ENCODE assay signal across 9 cellular contexts in genomic region chr7:41643616-41644015, GRCh38. TPM values are rescaled to one million over a fixed set of nuclear protein-coding genes. Genes with fewer than 3 reads are reported as not detected.
"Had no signal": no experiment of that assay in that cellular context is flagged by ENCODE, and none has a peak within 500 bp of the region (broad histone marks: within the 10 kb centered on the region; RNA-seq: fewer than 3 reads in every experiment).

No MANE protein-coding gene starts in this region.

- ATAC-seq: GM12878 had no signal

- DNase-seq: GDM1, GF-D8 had no signal

- H3K4me3 ChIP-seq: GM12878 had no signal

- FAIRE-seq: G401.6, GM12878, GM12891, GM12892, GM18507, GM19239 had no signal

RNA-seq across cellular contexts. Expression of gene INHBA, which starts 59.3 kb away (rescaled TPM):
- total RNA-seq: G401 had no signal
